ENCODE assay signal across 23 cellular contexts in genomic region chrX:20838477-20838876, GRCh38.
"Had no signal": no experiment of that assay in that cellular context is flagged by ENCODE, and none has a peak within 500 bp of the region (broad histone marks: within the 10 kb centered on the region; RNA-seq: fewer than 3 reads in every experiment).

No MANE protein-coding gene starts in this region.

- H3K27ac ChIP-seq: colonic mucosa, coronary artery, dorsolateral prefrontal cortex, epithelial cell of prostate, esophagus muscularis mucosa, esophagus squamous epithelium, foreskin keratinocyte, gastrocnemius medialis, gastroesophageal sphincter, heart left ventricle, heart right ventricle had no signal

- H3K27me3 ChIP-seq: colonic mucosa, esophagus muscularis mucosa, esophagus squamous epithelium, foreskin keratinocyte, gastrocnemius medialis, gastroesophageal sphincter, heart right ventricle had no signal

- H3K4me1 ChIP-seq: colonic mucosa, esophagus muscularis mucosa, esophagus squamous epithelium, foreskin keratinocyte, gastrocnemius medialis, gastroesophageal sphincter, heart left ventricle, heart right ventricle had no signal

- ATAC-seq: effector memory CD8-positive, alpha-beta T cell; esophagus mucosa; foreskin keratinocyte; gastrocnemius medialis; gastroesophageal sphincter; heart left ventricle; heart right ventricle had no signal

- H3K4me3 ChIP-seq: colonic mucosa, coronary artery, dorsolateral prefrontal cortex, esophagus muscularis mucosa, esophagus squamous epithelium, gastrocnemius medialis, gastroesophageal sphincter, heart left ventricle, heart right ventricle had no signal

- H3K9me3 ChIP-seq: colonic mucosa, esophagus squamous epithelium, gastrocnemius medialis, gastroesophageal sphincter had no signal

- H3K36me3 ChIP-seq: colonic mucosa, esophagus muscularis mucosa, esophagus squamous epithelium, gastrocnemius medialis, gastroesophageal sphincter, heart left ventricle, heart right ventricle had no signal

- DNase-seq: colonic mucosa; cortex of kidney; dorsolateral prefrontal cortex; effector CD4-positive, alpha-beta T cell; effector CD8-positive, alpha-beta T cell; effector memory CD4-positive, alpha-beta T cell; effector memory CD8-positive, alpha-beta T cell; endodermal cell; erythroblast; esophagus squamous epithelium; foreskin fibroblast; foreskin keratinocyte; foreskin melanocyte; gastrocnemius medialis; glutamatergic neuron; head of caudate nucleus; heart left ventricle; heart right ventricle had no signal
